Comparison of ENCODE assay signal across 8 cellular contexts in genomic region chr3:195150194-195151118, GRCh38.
A peak's percentile ranks its signal among the peaks of the same experiment; 100 is the strongest.
DNase-seq lines count a peak whose midpoint lies in the region; ATAC-seq and TF ChIP-seq lines count a peak whose summit lies in the region.

No MANE protein-coding gene starts in this region.

- no peaks in the 10 kb centered on the region for H3K9me3 ChIP-seq in mammary epithelial cell (replicated peaks; ENCODE audit: insufficient read depth, low read length)
- no peaks in the 10 kb centered on the region for H3K9me3 ChIP-seq in left ventricle myocardium inferior (replicated peaks)
- H3K9me3 ChIP-seq in prostate gland, result no peaks in the 10 kb centered on the region

- DNase-seq in MCF 10A (ENCODE audit: unreplicated experiment), result peak; percentile 66
- DNase-seq in mammary epithelial cell, result no peak
- DNase-seq in NCI-H146 treated with DMSO at 0.1 percent for 48 hours (lab: John Stamatoyannopoulos, UW; ENCODE audit: unreplicated experiment), result peak; percentile 93
- DNase-seq in left ventricle myocardium inferior, result peak; percentile 71
- DNase-seq in prostate gland (ENCODE audit: low spot score), result peak; percentile 78
- no peak for DNase-seq in HuH-7.5 (ENCODE audit: low spot score)

- BruUV-seq in MCF 10A (replicated peaks; lab: Mats Ljungman, UMichigan) (no TSS peak), mammary epithelial cell (replicated peaks; lab: Mats Ljungman, UMichigan) (no TSS peak)

- POLR2A ChIA-PET in MCF 10A (lab: Yijun Ruan, JAX), result interaction anchor here (0.7 to 2.4 kb wide), 4 partner anchors 10 to 623 kb away, joined by 3 to 8 read pairs (median 4); partner anchors contain the start of gene LSG1

- H3K27ac ChIP-seq in mammary epithelial cell (ENCODE audit: insufficient read depth, low read depth, low read length), result no peak overlapping the region
- H3K27ac ChIP-seq in left ventricle myocardium inferior (replicated peaks), result peak overlapping the region; percentile 92
- peak overlapping the region; percentile 76 to 79 for H3K27ac ChIP-seq in prostate gland

- WGBS in mammary epithelial cell (ENCODE audit: low coverage, missing lambda C conversion rate), result 92% methylated on average over 16 of the region's 20 CpGs
- WGBS in prostate gland, result 20% methylated on average over 20 of the region's 20 CpGs

- dilution Hi-C loops in mammary epithelial cell (cut with HindIII; ENCODE audit: low sequenced_read_pairs), result no loop called here

- H3K36me3 Mint-ChIP-seq in MCF 10A (ENCODE audit: insufficient read depth, unreplicated experiment), result no peaks in the 10 kb centered on the region
- H3K36me3 Mint-ChIP-seq in activated naive CD8-positive, alpha-beta T cell, result peaks cover 3% of the 10 kb centered on the region

- H3K36me3 ChIP-seq in mammary epithelial cell (ENCODE audit: insufficient read depth, low read length), result no peaks in the 10 kb centered on the region
- H3K36me3 ChIP-seq in left ventricle myocardium inferior, result no peaks in the 10 kb centered on the region
- H3K36me3 ChIP-seq in prostate gland, result no peaks in the 10 kb centered on the region

- intact Hi-C loops in MCF 10A (cut with micrococcal nuclease) (no loop called here), mammary epithelial cell (cut with micrococcal nuclease) (no loop called here), left ventricle myocardium inferior (cut with micrococcal nuclease) (no loop called here), prostate gland (cut with DNase I) (loop anchor here (5.0 to 10.0 kb wide), 2 partner anchors 33 to 54 kb away; no protein-coding TSS in a partner anchor)

- no peak overlapping the region for H3K9ac ChIP-seq in mammary epithelial cell (ENCODE audit: insufficient read depth, low read length)

- no peaks in the 10 kb centered on the region for H3K9me3 Mint-ChIP-seq in MCF 10A (ENCODE audit: unreplicated experiment)
- H3K9me3 Mint-ChIP-seq in activated naive CD8-positive, alpha-beta T cell (ENCODE audit: low read depth), result no peaks in the 10 kb centered on the region

- H3K4me3 Mint-ChIP-seq in MCF 10A (ENCODE audit: unreplicated experiment), result peak overlapping the region; percentile 68
- H3K4me3 Mint-ChIP-seq in activated naive CD8-positive, alpha-beta T cell, result peak overlapping the region; percentile 86

- ATAC-seq in HG02884 (IDR thresholded peaks at IDR 0.05; ENCODE audit: unreplicated experiment), result no peak

- TF ChIP-seq POLR2A in prostate gland (IDR thresholded peaks at IDR 0.05), result no peak

- no peaks in the 10 kb centered on the region for H3K27me3 Mint-ChIP-seq in MCF 10A (ENCODE audit: insufficient read depth, unreplicated experiment)
- no peaks in the 10 kb centered on the region for H3K27me3 Mint-ChIP-seq in activated naive CD8-positive, alpha-beta T cell

- H4K20me1 ChIP-seq in mammary epithelial cell (ENCODE audit: insufficient read depth, low read length), result no peaks in the 10 kb centered on the region

- H3K27ac Mint-ChIP-seq in MCF 10A (ENCODE audit: low read depth, unreplicated experiment), result peak overlapping the region; percentile 82
- H3K27ac Mint-ChIP-seq in activated naive CD8-positive, alpha-beta T cell, result peak overlapping the region; percentile 83

- no peak overlapping the region for H3K4me2 ChIP-seq in mammary epithelial cell (ENCODE audit: insufficient read depth, low read depth, low read length)

- no peaks in the 10 kb centered on the region for H3K79me2 ChIP-seq in mammary epithelial cell (ENCODE audit: insufficient read depth, low read length)

- no peak overlapping the region for H3K4me3 ChIP-seq in mammary epithelial cell (replicated peaks in 1 of 3; ENCODE audit: insufficient read depth in 1 of 3, low read depth in 2 of 3, low read length in 3 of 3)
- H3K4me3 ChIP-seq in left ventricle myocardium inferior, result peak overlapping the region; percentile 58
- H3K4me3 ChIP-seq in prostate gland, result peak overlapping the region; percentile 6 to 22

- peaks cover 28% of the 10 kb centered on the region for H3K4me1 Mint-ChIP-seq in MCF 10A (ENCODE audit: insufficient read depth, unreplicated experiment)
- H3K4me1 Mint-ChIP-seq in activated naive CD8-positive, alpha-beta T cell (ENCODE audit: low read depth), result peaks cover 46% of the 10 kb centered on the region

- in situ Hi-C loops in mammary epithelial cell (cut with MboI; ENCODE audit: low sequenced_read_pairs in 2 of 2), result no loop called here

- CTCF ChIA-PET in MCF 10A (lab: Yijun Ruan, JAX) (interaction anchor here (0.7 to 0.8 kb wide), 2 partner anchors 22 to 468 kb away, joined by 3 to 4 read pairs; no protein-coding TSS in a partner anchor), mammary epithelial cell (lab: Charles Lee; ENCODE audit: low non-redundant PET) (no interaction called here)

- TF ChIP-seq CTCF in MCF 10A (IDR thresholded peaks at IDR 0.05; ENCODE audit: unreplicated experiment) (no peak), mammary epithelial cell (conservative IDR thresholded peaks at IDR 0.05 in 1 of 2, IDR thresholded peaks at IDR 0.05 in 1 of 2; ENCODE audit: extremely low read depth in 1 of 2, insufficient read depth in 1 of 2, low read depth in 1 of 2, low read length in 2 of 2) (no peak), left ventricle myocardium inferior (IDR thresholded peaks at IDR 0.05; ENCODE audit: borderline replicate concordance) (no peak), prostate gland (IDR thresholded peaks at IDR 0.05) (peak in 1 of 4 experiments; percentile 23)

- no peak overlapping the region for H2AFZ ChIP-seq in mammary epithelial cell (ENCODE audit: low read depth, low read length)

- H3K27me3 ChIP-seq in mammary epithelial cell (ENCODE audit: insufficient read depth, low read length), result no peaks in the 10 kb centered on the region
- no peaks in the 10 kb centered on the region for H3K27me3 ChIP-seq in left ventricle myocardium inferior (ENCODE audit: low read depth)
- H3K27me3 ChIP-seq in prostate gland (replicated peaks; ENCODE audit: insufficient read depth), result no peaks in the 10 kb centered on the region

- peaks cover 7% of the 10 kb centered on the region for H3K4me1 ChIP-seq in mammary epithelial cell (ENCODE audit: insufficient read depth, low read length)
- peaks cover 90% of the 10 kb centered on the region for H3K4me1 ChIP-seq in left ventricle myocardium inferior
- H3K4me1 ChIP-seq in prostate gland (replicated peaks), result peaks cover 22% of the 10 kb centered on the region

Comparison
In these comparisons a context has a peak if more than half of its experiments do, and no peak if none do; other contexts are left out.
1. DNase-seq: peak in MCF 10A (single experiment), NCI-H146 treated with DMSO at 0.1 percent for 48 hours (single experiment), left ventricle myocardium inferior (single experiment) and prostate gland (single experiment); none in mammary epithelial cell (single experiment) and HuH-7.5 (single experiment).
2. H3K4me3 ChIP-seq: peak in left ventricle myocardium inferior (single experiment) and prostate gland (2 of 2); none in mammary epithelial cell (0 of 3).